9 cellular contexts compared by ENCODE assay signal in genomic region chr19:38062959-38063786, GRCh38.
A peak's percentile ranks its signal among the peaks of the same experiment; 100 is the strongest.
DNase-seq lines count a peak whose midpoint lies in the region; ATAC-seq and TF ChIP-seq lines count a peak whose summit lies in the region.
"Had no signal": no experiment of that assay in that cellular context is flagged by ENCODE, and none has a peak within 500 bp of the region (broad histone marks: within the 10 kb centered on the region; RNA-seq: fewer than 3 reads in every experiment).

No MANE protein-coding gene starts in this region.

- peaks cover 78% of the 10 kb centered on the region for H3K79me2 ChIP-seq in Karpas-422 (ENCODE audit: low read length)

- TF ChIP-seq EP300 in stomach (IDR thresholded peaks at IDR 0.05), result no peak

- DNase-seq in Karpas-422 (no peak), NCI-H748 treated with DMSO at 0.1 percent for 48 hours (lab: John Stamatoyannopoulos, UW) (peak; percentile 91), foreskin fibroblast (peak; percentile 18 to 60), stomach (no peak), NCI-H526 treated with DMSO at 0.1 percent for 48 hours (lab: John Stamatoyannopoulos, UW) (no peak), GF-D8 (lab: John Stamatoyannopoulos, UW) (no peak)
- DNase-seq in activated T-cell treated with anti-CD3 and anti-CD28 coated beads, Interleukin-2, amount 50 U/mL, for 72 hours, result no peak
- DNase-seq: activated CD4-positive, alpha-beta T cell treated with anti-CD3 and anti-CD28 coated beads, Interleukin-2, amount 50 U/mL, for 4 hours; naive thymus-derived CD8-positive, alpha-beta T cell had no signal

- peak overlapping the region; percentile 39 for H3K4me2 ChIP-seq in Karpas-422 (ENCODE audit: low read depth, low read length, poor library complexity, severe bottlenecking)

- no peaks in the 10 kb centered on the region for H3K9me3 Mint-ChIP-seq in activated T-cell treated with anti-CD3 and anti-CD28 coated beads, Interleukin-2, amount 50 U/mL, for 72 hours
- H3K9me3 Mint-ChIP-seq: naive thymus-derived CD8-positive, alpha-beta T cell had no signal

- TF ChIP-seq CTCF in foreskin fibroblast (IDR thresholded peaks at IDR 0.05; ENCODE audit: low read depth, low read length), result no peak
- TF ChIP-seq CTCF in stomach (IDR thresholded peaks at IDR 0.05), result no peak

- intact Hi-C loops in stomach (cut with DNase I; ENCODE audit: low total_unique reads), result no loop called here

- H3K36me3 ChIP-seq in Karpas-422 (ENCODE audit: insufficient read depth, low read length) (no peaks in the 10 kb centered on the region), stomach (no peaks in the 10 kb centered on the region)

- H3K9me3 ChIP-seq in Karpas-422 (ENCODE audit: low read length) (no peaks in the 10 kb centered on the region), stomach (no peaks in the 10 kb centered on the region)

- no peaks in the 10 kb centered on the region for H3K36me3 Mint-ChIP-seq in activated T-cell treated with anti-CD3 and anti-CD28 coated beads, Interleukin-2, amount 50 U/mL, for 72 hours (ENCODE audit: insufficient read depth in 2 of 2)

- TF ChIP-seq POLR2A in stomach (IDR thresholded peaks at IDR 0.05), result no peak

- H3K4me3 Mint-ChIP-seq in activated T-cell treated with anti-CD3 and anti-CD28 coated beads, Interleukin-2, amount 50 U/mL, for 72 hours, result no peak overlapping the region
- H3K4me3 Mint-ChIP-seq: naive thymus-derived CD8-positive, alpha-beta T cell had no signal

- H3K9ac ChIP-seq in Karpas-422 (ENCODE audit: low read length), result peak overlapping the region; percentile 54

- H3K27ac ChIP-seq in Karpas-422 (ENCODE audit: low read length), result peak overlapping the region; percentile 85
- peak overlapping the region in 4 of 5 donors; percentile 1 to 41 (median 22) for H3K27ac ChIP-seq in stomach

- no peaks in the 10 kb centered on the region for H3K27me3 Mint-ChIP-seq in activated T-cell treated with anti-CD3 and anti-CD28 coated beads, Interleukin-2, amount 50 U/mL, for 72 hours (ENCODE audit: low read depth)
- H3K27me3 Mint-ChIP-seq: naive thymus-derived CD8-positive, alpha-beta T cell had no signal

- H3K4me3 ChIP-seq in Karpas-422 (ENCODE audit: low read length) (no peak overlapping the region), foreskin fibroblast (ENCODE audit: low read depth in 1 of 2, low read length in 2 of 2) (no peak overlapping the region), stomach (no peak overlapping the region)

- H3K9me2 ChIP-seq in Karpas-422 (replicated peaks; ENCODE audit: insufficient read depth, low read length), result no peaks in the 10 kb centered on the region

- no peak overlapping the region for H2AFZ ChIP-seq in Karpas-422 (ENCODE audit: low read length)

- 47 to 60% (median 50%) methylated on average over 16 to 21 of the region's 21 CpGs for WGBS in stomach, 5 donors

- no peaks in the 10 kb centered on the region for H4K20me1 ChIP-seq in Karpas-422 (ENCODE audit: insufficient read depth, low read depth, low read length)

- H3K27me3 ChIP-seq in Karpas-422 (ENCODE audit: low read length) (no peaks in the 10 kb centered on the region), stomach (no peaks in the 10 kb centered on the region)

- no peak overlapping the region for H3K27ac Mint-ChIP-seq in activated T-cell treated with anti-CD3 and anti-CD28 coated beads, Interleukin-2, amount 50 U/mL, for 72 hours

- peaks cover 20% of the 10 kb centered on the region for H3K4me1 Mint-ChIP-seq in activated T-cell treated with anti-CD3 and anti-CD28 coated beads, Interleukin-2, amount 50 U/mL, for 72 hours (ENCODE audit: low read depth)

- no peak for ATAC-seq in activated T-cell treated with anti-CD3 and anti-CD28 coated beads, Interleukin-2, amount 50 U/mL, for 72 hours (replicated peaks in 1 of 2)
- ATAC-seq: naive thymus-derived CD8-positive, alpha-beta T cell had no signal

- H3K4me1 ChIP-seq in Karpas-422 (ENCODE audit: low read length), result peaks cover 77% of the 10 kb centered on the region
- H3K4me1 ChIP-seq in stomach, result peaks cover 2 to 34% (median 28%) of the 10 kb centered on the region in 4 donors

Comparison
In these comparisons a context has a peak if more than half of its experiments do, and no peak if none do; other contexts are left out.
1. DNase-seq: peak in NCI-H748 treated with DMSO at 0.1 percent for 48 hours (single experiment) and foreskin fibroblast (2 of 2); none in Karpas-422 (single experiment), stomach (single experiment), NCI-H526 treated with DMSO at 0.1 percent for 48 hours (single experiment), GF-D8 (single experiment) and activated T-cell treated with anti-CD3 and anti-CD28 coated beads, Interleukin-2, amount 50 U/mL, for 72 hours (0 of 2).